In genomic region chr11:90849278-90849677, GRCh38 we compare ENCODE assay signal across 30 cellular contexts.
"Had no signal": no experiment of that assay in that cellular context is flagged by ENCODE, and none has a peak within 500 bp of the region (broad histone marks: within the 10 kb centered on the region; RNA-seq: fewer than 3 reads in every experiment).

No MANE protein-coding gene starts in this region.

- H3K27me3 ChIP-seq: brain microvascular endothelial cell, gastrocnemius medialis, neutrophil, ovary, right lobe of liver had no signal

- DNase-seq: activated CD4-positive, alpha-beta T cell treated with anti-CD3 and anti-CD28 coated beads for 48 hours; activated CD4-positive, alpha-beta T cell treated with anti-CD3 and anti-CD28 coated beads, Interleukin-2, amount 50 U/mL, for 48 hours; activated CD8-positive, alpha-beta memory T cell treated with anti-CD3 and anti-CD28 coated beads, Interleukin-2, amount 50 U/mL, for 4 hours; activated gamma-delta T cell; activated naive CD4-positive, alpha-beta T cell treated with anti-CD3 and anti-CD28 coated beads, Interleukin-2, amount 10 ng/mL, durations not matched to agents 7 days and 5 days; activated naive CD8-positive, alpha-beta T cell treated with anti-CD3 and anti-CD28 coated beads, Interleukin-2, amount 10 ng/mL, durations not matched to agents 7 days and 5 days; activated T-cell treated with anti-CD3 and anti-CD28 coated beads, Interleukin-2, amount 50 U/mL, for 24 hours; amniotic stem cell; brain microvascular endothelial cell; central memory CD4-positive, alpha-beta T cell; effector CD4-positive, alpha-beta T cell; erythroblast; gastrocnemius medialis; hippocampal formation; left cardiac atrium; naive B cell; nephron progenitor cell; ovary; right lobe of liver; stimulated activated CD4-positive, alpha-beta T cell treated with anti-CD3 and anti-CD28 coated beads, Interleukin-4, amount 100 ng/mL, for 1 hour; stimulated activated naive CD8-positive, alpha-beta T cell treated with anti-CD3 and anti-CD28 coated beads, Interleukin-15, amount 100 ng/mL, for 72 hours; substantia nigra; T-helper 9 cell; WERI-Rb-1 had no signal

- H3K9me3 ChIP-seq: gastrocnemius medialis, neutrophil, ovary, right lobe of liver had no signal

- H3K27ac ChIP-seq: brain microvascular endothelial cell, gastrocnemius medialis, neutrophil, ovary, right lobe of liver, WERI-Rb-1 had no signal

- ATAC-seq: activated CD4-positive, CD25-positive, alpha-beta regulatory T cell treated with anti-CD3 and anti-CD28 coated beads, Interleukin-2, amount 50 U/mL, for 24 hours; gastrocnemius medialis; left cardiac atrium; right lobe of liver; stimulated activated effector memory CD8-positive, alpha-beta T cell treated with anti-CD3 and anti-CD28 coated beads, Interleukin-12 subunit alpha, Interleukin-12 subunit beta, amount 100 ng/mL, for 72 hours; stimulated activated naive CD8-positive, alpha-beta T cell treated with anti-CD3 and anti-CD28 coated beads, Interleukin-15, amount 100 ng/mL, for 72 hours had no signal

- H3K4me1 ChIP-seq: gastrocnemius medialis, right lobe of liver had no signal

- H3K27ac Mint-ChIP-seq: activated naive CD4-positive, alpha-beta T cell treated with anti-CD3 and anti-CD28 coated beads, Interleukin-2, amount 10 ng/mL, durations not matched to agents 7 days and 5 days; activated naive CD8-positive, alpha-beta T cell treated with anti-CD3 and anti-CD28 coated beads, Interleukin-2, amount 10 ng/mL, durations not matched to agents 7 days and 5 days; activated T-cell treated with anti-CD3 and anti-CD28 coated beads, Interleukin-2, amount 50 U/mL, for 24 hours; dendritic cell treated with granulocyte-macrophage colony-stimulating factor and Interleukin-4, amounts not matched to agents 40 ng/mL and 50 ng/mL, for 4 days; mesothelial cell of epicardium; naive B cell; nephron progenitor cell; progenitor cell of endocrine pancreas; stimulated activated effector memory CD8-positive, alpha-beta T cell treated with anti-CD3 and anti-CD28 coated beads, Interleukin-12 subunit alpha, Interleukin-12 subunit beta, amount 100 ng/mL, for 72 hours; stimulated activated naive CD8-positive, alpha-beta T cell treated with anti-CD3 and anti-CD28 coated beads, Interleukin-15, amount 100 ng/mL, for 72 hours had no signal

- H3K27me3 Mint-ChIP-seq: activated naive CD4-positive, alpha-beta T cell treated with anti-CD3 and anti-CD28 coated beads, Interleukin-2, amount 10 ng/mL, durations not matched to agents 7 days and 5 days; activated naive CD8-positive, alpha-beta T cell treated with anti-CD3 and anti-CD28 coated beads, Interleukin-2, amount 10 ng/mL, durations not matched to agents 7 days and 5 days; activated T-cell treated with anti-CD3 and anti-CD28 coated beads, Interleukin-2, amount 50 U/mL, for 24 hours; dendritic cell treated with granulocyte-macrophage colony-stimulating factor and Interleukin-4, amounts not matched to agents 40 ng/mL and 50 ng/mL, for 4 days; naive B cell; progenitor cell of endocrine pancreas; stimulated activated naive CD8-positive, alpha-beta T cell treated with anti-CD3 and anti-CD28 coated beads, Interleukin-15, amount 100 ng/mL, for 72 hours had no signal

- H3K4me3 Mint-ChIP-seq: activated naive CD4-positive, alpha-beta T cell treated with anti-CD3 and anti-CD28 coated beads, Interleukin-2, amount 10 ng/mL, durations not matched to agents 7 days and 5 days; activated naive CD8-positive, alpha-beta T cell treated with anti-CD3 and anti-CD28 coated beads, Interleukin-2, amount 10 ng/mL, durations not matched to agents 7 days and 5 days; activated T-cell treated with anti-CD3 and anti-CD28 coated beads, Interleukin-2, amount 50 U/mL, for 24 hours; dendritic cell treated with granulocyte-macrophage colony-stimulating factor and Interleukin-4, amounts not matched to agents 40 ng/mL and 50 ng/mL, for 4 days; mesothelial cell of epicardium; naive B cell; nephron progenitor cell; stimulated activated effector memory CD8-positive, alpha-beta T cell treated with anti-CD3 and anti-CD28 coated beads, Interleukin-12 subunit alpha, Interleukin-12 subunit beta, amount 100 ng/mL, for 72 hours; stimulated activated naive CD8-positive, alpha-beta T cell treated with anti-CD3 and anti-CD28 coated beads, Interleukin-15, amount 100 ng/mL, for 72 hours had no signal

- H3K4me1 Mint-ChIP-seq: activated naive CD4-positive, alpha-beta T cell treated with anti-CD3 and anti-CD28 coated beads, Interleukin-2, amount 10 ng/mL, durations not matched to agents 7 days and 5 days; activated naive CD8-positive, alpha-beta T cell treated with anti-CD3 and anti-CD28 coated beads, Interleukin-2, amount 10 ng/mL, durations not matched to agents 7 days and 5 days; naive B cell; nephron progenitor cell; stimulated activated effector memory CD8-positive, alpha-beta T cell treated with anti-CD3 and anti-CD28 coated beads, Interleukin-12 subunit alpha, Interleukin-12 subunit beta, amount 100 ng/mL, for 72 hours; stimulated activated naive CD8-positive, alpha-beta T cell treated with anti-CD3 and anti-CD28 coated beads, Interleukin-15, amount 100 ng/mL, for 72 hours had no signal

- H3K36me3 ChIP-seq: brain microvascular endothelial cell, gastrocnemius medialis, neutrophil, ovary, right lobe of liver, WERI-Rb-1 had no signal

- H3K9me3 Mint-ChIP-seq: nephron progenitor cell had no signal

- H3K36me3 Mint-ChIP-seq: activated naive CD4-positive, alpha-beta T cell treated with anti-CD3 and anti-CD28 coated beads, Interleukin-2, amount 10 ng/mL, durations not matched to agents 7 days and 5 days; activated naive CD8-positive, alpha-beta T cell treated with anti-CD3 and anti-CD28 coated beads, Interleukin-2, amount 10 ng/mL, durations not matched to agents 7 days and 5 days; naive B cell; stimulated activated effector memory CD8-positive, alpha-beta T cell treated with anti-CD3 and anti-CD28 coated beads, Interleukin-12 subunit alpha, Interleukin-12 subunit beta, amount 100 ng/mL, for 72 hours had no signal

- H3K4me3 ChIP-seq: gastrocnemius medialis, ovary, right lobe of liver had no signal
